ENCODE assay signal across 16 cellular contexts in genomic region chr11:31437742-31438435, GRCh38.
DNase-seq lines count a peak whose midpoint lies in the region; ATAC-seq and TF ChIP-seq lines count a peak whose summit lies in the region.
"Had no signal": no experiment of that assay in that cellular context is flagged by ENCODE, and none has a peak within 500 bp of the region (broad histone marks: within the 10 kb centered on the region; RNA-seq: fewer than 3 reads in every experiment).

No MANE protein-coding gene starts in this region.

- H3K27ac Mint-ChIP-seq in activated T-helper 2 cell treated with anti-CD3 and anti-CD28 coated beads, Interferon-gamma antibody, Interleukin-2, Interleukin-4, amounts not matched to agents 10 μg/mL and 5 μg/mL and 100 μg/mL, durations not matched to agents 14 hours and 24 hours and 36 hours, result peak overlapping the region; percentile 38
- no peak overlapping the region for H3K27ac Mint-ChIP-seq in mesothelial cell of epicardium
- H3K27ac Mint-ChIP-seq: activated CD4-positive, alpha-beta T cell treated with anti-CD3 and anti-CD28 coated beads, Interleukin-2, amount 10 ng/mL, durations not matched to agents 24 days and 14 days had no signal

- H3K4me3 ChIP-seq in fibroblast of the aortic adventitia (ENCODE audit: low read depth, low read length), result no peak overlapping the region
- H3K4me3 ChIP-seq: BLaER1, spleen had no signal

- no peak for TF ChIP-seq CTCF in fibroblast of the aortic adventitia (IDR thresholded peaks at IDR 0.05; ENCODE audit: insufficient read depth, low read length)
- no peak for TF ChIP-seq CTCF in mesothelial cell of epicardium (IDR thresholded peaks at IDR 0.05; ENCODE audit: unreplicated experiment)

- ATAC-seq in GM18873 (IDR thresholded peaks at IDR 0.05; ENCODE audit: low FRiP score, unreplicated experiment), result no peak

- peaks cover 2% of the 10 kb centered on the region for H3K36me3 Mint-ChIP-seq in activated T-helper 2 cell treated with anti-CD3 and anti-CD28 coated beads, Interferon-gamma antibody, Interleukin-2, Interleukin-4, amounts not matched to agents 10 μg/mL and 5 μg/mL and 100 μg/mL, durations not matched to agents 14 hours and 24 hours and 36 hours (ENCODE audit: low read depth)
- peaks cover 3% of the 10 kb centered on the region for H3K36me3 Mint-ChIP-seq in mesothelial cell of epicardium

- no peaks in the 10 kb centered on the region for H3K27me3 Mint-ChIP-seq in activated T-helper 2 cell treated with anti-CD3 and anti-CD28 coated beads, Interferon-gamma antibody, Interleukin-2, Interleukin-4, amounts not matched to agents 10 μg/mL and 5 μg/mL and 100 μg/mL, durations not matched to agents 14 hours and 24 hours and 36 hours (ENCODE audit: low read depth)
- H3K27me3 Mint-ChIP-seq in mesothelial cell of epicardium (ENCODE audit: low read depth), result no peaks in the 10 kb centered on the region
- H3K27me3 Mint-ChIP-seq: activated CD4-positive, alpha-beta T cell treated with anti-CD3 and anti-CD28 coated beads, Interleukin-2, amount 10 ng/mL, durations not matched to agents 24 days and 14 days had no signal

- peaks cover 4% of the 10 kb centered on the region for H3K9me3 Mint-ChIP-seq in activated T-helper 2 cell treated with anti-CD3 and anti-CD28 coated beads, Interferon-gamma antibody, Interleukin-2, Interleukin-4, amounts not matched to agents 10 μg/mL and 5 μg/mL and 100 μg/mL, durations not matched to agents 14 hours and 24 hours and 36 hours
- peaks cover 4% of the 10 kb centered on the region for H3K9me3 Mint-ChIP-seq in mesothelial cell of epicardium

- H3K4me1 Mint-ChIP-seq in activated T-helper 2 cell treated with anti-CD3 and anti-CD28 coated beads, Interferon-gamma antibody, Interleukin-2, Interleukin-4, amounts not matched to agents 10 μg/mL and 5 μg/mL and 100 μg/mL, durations not matched to agents 14 hours and 24 hours and 36 hours (ENCODE audit: low read depth), result peaks cover 7% of the 10 kb centered on the region
- H3K4me1 Mint-ChIP-seq in mesothelial cell of epicardium, result no peaks in the 10 kb centered on the region

- DNase-seq in A172 (ENCODE audit: low spot score) (peak; percentile 4), ELR (ENCODE audit: low read depth) (peak; percentile 72), fibroblast of the aortic adventitia (ENCODE audit: low read depth) (peak; percentile 6), GOT3 (lab: John Stamatoyannopoulos, UW) (no peak), mesothelial cell of epicardium (ENCODE audit: low spot score in 2 of 2, unreplicated experiment in 2 of 2) (no peak), DMS 273 treated with DMSO at 0.1 percent for 48 hours (lab: John Stamatoyannopoulos, UW) (no peak)
- DNase-seq in activated T-helper 2 cell treated with anti-CD3 and anti-CD28 coated beads, Interferon-gamma antibody, Interleukin-2, Interleukin-4, amounts not matched to agents 10 μg/mL and 5 μg/mL and 100 μg/mL, durations not matched to agents 14 hours and 24 hours and 36 hours (ENCODE audit: low spot score), result no peak
- DNase-seq: activated CD4-positive, alpha-beta T cell treated with anti-CD3 and anti-CD28 coated beads, Interleukin-2, amount 10 ng/mL, durations not matched to agents 24 days and 14 days; activated T-cell treated with anti-CD3 and anti-CD28 coated beads, Interleukin-2, amount 50 U/mL, for 48 hours; NCI-H1048; NCI-H2171; SIG-M5; spleen; T-helper 9 cell had no signal

- no peak overlapping the region for H3K4me3 Mint-ChIP-seq in activated T-helper 2 cell treated with anti-CD3 and anti-CD28 coated beads, Interferon-gamma antibody, Interleukin-2, Interleukin-4, amounts not matched to agents 10 μg/mL and 5 μg/mL and 100 μg/mL, durations not matched to agents 14 hours and 24 hours and 36 hours (ENCODE audit: low read depth)
- no peak overlapping the region for H3K4me3 Mint-ChIP-seq in mesothelial cell of epicardium
- H3K4me3 Mint-ChIP-seq: activated CD4-positive, alpha-beta T cell treated with anti-CD3 and anti-CD28 coated beads, Interleukin-2, amount 10 ng/mL, durations not matched to agents 24 days and 14 days had no signal

- intact Hi-C loops in activated T-helper 2 cell treated with anti-CD3 and anti-CD28 coated beads, Interferon-gamma antibody, Interleukin-2, Interleukin-4, amounts not matched to agents 10 μg/mL and 5 μg/mL and 100 μg/mL, durations not matched to agents 14 hours and 24 hours and 36 hours (cut with micrococcal nuclease), result no loop called here

Comparison
In these comparisons a context has a peak if more than half of its experiments do, and no peak if none do; other contexts are left out.
1. DNase-seq: peak in A172 (single experiment), ELR (single experiment) and fibroblast of the aortic adventitia (single experiment); none in activated T-helper 2 cell treated with anti-CD3 and anti-CD28 coated beads, Interferon-gamma antibody, Interleukin-2, Interleukin-4, amounts not matched to agents 10 μg/mL and 5 μg/mL and 100 μg/mL, durations not matched to agents 14 hours and 24 hours and 36 hours (single experiment), GOT3 (single experiment), mesothelial cell of epicardium (0 of 2) and DMS 273 treated with DMSO at 0.1 percent for 48 hours (single experiment).